Comparison of ENCODE assay signal across 8 cellular contexts in genomic region chrX:153687121-153688039, GRCh38. TPM values are rescaled to one million over a fixed set of nuclear protein-coding genes. Genes with fewer than 3 reads are reported as not detected.
A peak's percentile ranks its signal among the peaks of the same experiment; 100 is the strongest.
DNase-seq lines count a peak whose midpoint lies in the region; ATAC-seq and TF ChIP-seq lines count a peak whose summit lies in the region.

TSS of gene SLC6A8 (plus strand) at chrX:153687926. CDS start at chrX:153688575, 649 bp downstream.

- WGBS in smooth muscle cell (ENCODE audit: low lambda C conversion rate): 37% methylated on average over 21 of the region's 66 CpGs

- no peaks in the 10 kb centered on the region for H3F3A ChIP-seq in smooth muscle cell (ENCODE audit: low read depth)

- TF ChIP-seq EP300 in Ishikawa (IDR thresholded peaks at IDR 0.05; ENCODE audit: borderline replicate concordance): no peak

- intact Hi-C loops in breast epithelium (cut with DNase I; ENCODE audit: low total_unique reads): no loop called here

- H3K27ac ChIP-seq in breast epithelium (peak within 1 kb of the TSS; percentile 42 to 58), smooth muscle cell (ENCODE audit: low read depth) (peak within 1 kb of the TSS; percentile 37)

- H3K27me3 ChIP-seq in breast epithelium: peaks cover 4 to 35% of the 10 kb centered on the region in 2 donors
- H3K27me3 ChIP-seq in smooth muscle cell (ENCODE audit: low read depth): no peaks in the 10 kb centered on the region

- DNase-seq in DMS53 treated with DMSO at 0.1 percent for 48 hours (lab: John Stamatoyannopoulos, UW; ENCODE audit: unreplicated experiment): peak; percentile 20
- DNase-seq in SKM-1 treated with dmso at 0.1 percent for 144 hours (lab: John Stamatoyannopoulos, UW; ENCODE audit: unreplicated experiment): peak; percentile 37
- DNase-seq in breast epithelium (ENCODE audit: low spot score in 2 of 2): peak; percentile 58 to 72
- peak; percentile 33 for DNase-seq in iris pigment epithelial cell (ENCODE audit: low read depth)
- peak; percentile 40 for DNase-seq in smooth muscle cell (lab: John Stamatoyannopoulos, UW; ENCODE audit: unreplicated experiment)
- DNase-seq in dedifferentiated amniotic fluid mesenchymal stem cell (ENCODE audit: extremely low spot score): no peak

- H3K4me2 ChIP-seq in smooth muscle cell: peak within 1 kb of the TSS; percentile 81

- H3K9me3 ChIP-seq in breast epithelium: peaks cover 0 to 5% of the 10 kb centered on the region in 2 donors
- no peaks in the 10 kb centered on the region for H3K9me3 ChIP-seq in smooth muscle cell (replicated peaks; ENCODE audit: low read depth)

- TF ChIP-seq POLR2A in breast epithelium (IDR thresholded peaks at IDR 0.05): no peak

- peaks cover 25% of the 10 kb centered on the region for H4K20me1 ChIP-seq in smooth muscle cell (ENCODE audit: low read depth)

- H3K4me1 ChIP-seq in breast epithelium: no peaks in the 10 kb centered on the region
- no peaks in the 10 kb centered on the region for H3K4me1 ChIP-seq in smooth muscle cell (ENCODE audit: low read depth)

- no peak for ATAC-seq in GM18858 (IDR thresholded peaks at IDR 0.05; ENCODE audit: unreplicated experiment)

- H2AFZ ChIP-seq in smooth muscle cell (ENCODE audit: low read depth): no peak within 1 kb of the TSS

- TF ChIP-seq RAD21 in Ishikawa (IDR thresholded peaks at IDR 0.05; ENCODE audit: low read depth): peak; percentile 7; the same call in 1 of the 2 replicates

- TF ChIP-seq CTCF in breast epithelium (IDR thresholded peaks at IDR 0.05): no peak
- peak; percentile 11 for TF ChIP-seq CTCF in smooth muscle cell (IDR thresholded peaks at IDR 0.05; ENCODE audit: borderline replicate concordance, insufficient read depth, poor library complexity, severe bottlenecking)

- no peaks in the 10 kb centered on the region for H3K36me3 ChIP-seq in breast epithelium
- no peaks in the 10 kb centered on the region for H3K36me3 ChIP-seq in smooth muscle cell (ENCODE audit: low read depth)

- H3K9ac ChIP-seq in smooth muscle cell (ENCODE audit: low read depth): no peak within 1 kb of the TSS

- no peaks in the 10 kb centered on the region for H3K79me2 ChIP-seq in smooth muscle cell (ENCODE audit: low read depth)

- H3K4me3 ChIP-seq in breast epithelium: peak within 1 kb of the TSS; percentile 31 to 69 (median 52)
- peak within 1 kb of the TSS; percentile 54 for H3K4me3 ChIP-seq in smooth muscle cell

TF ChIP-seq in Ishikawa, 13 proteins besides CTCF, POLR2A, EP300 and RAD21:
- TF ChIP-seq CEBPB (IDR thresholded peaks at IDR 0.05): no peak
- TF ChIP-seq REST (IDR thresholded peaks at IDR 0.05; ENCODE audit: low read depth): no peak
- no peak; the same call in 1 of the 2 replicates for TF ChIP-seq TAF1 (IDR thresholded peaks at IDR 0.05; ENCODE audit: low read depth)
- TF ChIP-seq TEAD4 (IDR thresholded peaks at IDR 0.05): no peak
- no peak for TF ChIP-seq YY1 (IDR thresholded peaks at IDR 0.05; ENCODE audit: low read depth)
- no peak for TF ChIP-seq ZBTB7A (IDR thresholded peaks at IDR 0.05; ENCODE audit: low read depth)
- no peak for TF ChIP-seq NFIC (IDR thresholded peaks at IDR 0.05)
- TF ChIP-seq TCF12 (IDR thresholded peaks at IDR 0.05; ENCODE audit: low read depth): no peak
- TF ChIP-seq USF1 (IDR thresholded peaks at IDR 0.05): no peak
- no peak for TF ChIP-seq CREB1 (IDR thresholded peaks at IDR 0.05; ENCODE audit: low read depth)
- TF ChIP-seq EGR1 (IDR thresholded peaks at IDR 0.05): no peak
- TF ChIP-seq FOXM1 (IDR thresholded peaks at IDR 0.05; ENCODE audit: borderline replicate concordance, low read depth): no peak
- TF ChIP-seq MAX (IDR thresholded peaks at IDR 0.05): no peak

RNA-seq across cellular contexts. Expression of gene SLC6A8, which starts in this region (rescaled TPM):
- total RNA-seq in breast epithelium (10 to 100 TPM in 2 of 3 donors, 1 to 10 TPM in 1; 7.6 to 40.8 (median 18.4) TPM), smooth muscle cell (42.6 and 45.2 TPM in 2 replicates)
- 98.1 and 128 TPM in 2 replicates for polyA plus RNA-seq in smooth muscle cell
